8 cellular contexts compared by ENCODE assay signal in the genomic region with DNA sequence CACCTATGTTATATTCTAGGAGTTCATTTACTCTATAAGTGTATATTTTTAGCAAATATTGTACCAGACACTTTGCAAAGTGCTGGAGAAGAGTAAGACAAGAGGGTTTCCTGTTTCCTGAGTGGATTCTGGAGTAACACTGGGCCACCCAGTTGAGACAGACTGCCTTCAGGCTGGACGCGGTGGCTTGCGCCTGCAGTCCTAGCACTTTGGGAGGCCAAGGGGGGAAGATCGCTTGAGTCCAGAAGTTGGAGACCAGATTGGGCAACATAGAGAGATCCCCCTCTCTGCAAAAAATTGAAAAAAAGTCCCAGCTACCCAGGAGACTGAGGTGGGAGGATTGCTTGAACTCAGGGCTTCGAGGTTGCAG. TPM values are rescaled to one million over a fixed set of nuclear protein-coding genes. Genes with fewer than 3 reads are reported as not detected.
DNase-seq lines count a peak whose midpoint lies in the region; ATAC-seq and TF ChIP-seq lines count a peak whose summit lies in the region.

No MANE protein-coding gene starts in this region.

- peak overlapping the region; percentile 93 to 97 for H3K4me3 Mint-ChIP-seq in activated T-cell treated with anti-CD3 and anti-CD28 coated beads, Interleukin-2, amount 50 U/mL, for 72 hours

- TF ChIP-seq EP300 in transverse colon (IDR thresholded peaks at IDR 0.05; ENCODE audit: low read depth), result no peak

- intact Hi-C loops in transverse colon (cut with DNase I; ENCODE audit: low total_unique reads), result no loop called here

- peak overlapping the region; percentile 97 for H3K9ac ChIP-seq in adipocyte (ENCODE audit: low read length)

- H3K27ac Mint-ChIP-seq in activated T-cell treated with anti-CD3 and anti-CD28 coated beads, Interleukin-2, amount 50 U/mL, for 72 hours, result peak overlapping the region; percentile 74

- 75 to 88% methylated on average over 5 of the region's 5 CpGs for WGBS in lung, 2 donors
- 91 to 94% methylated on average over 5 of the region's 5 CpGs for WGBS in transverse colon (ENCODE audit: low coverage in 1 of 2), 2 donors

- H3K27me3 ChIP-seq in adipocyte (replicated peaks; ENCODE audit: control insufficient read depth, insufficient read depth, low read length) (no peaks in the 10 kb centered on the region), lung (ENCODE audit: control insufficient read depth, insufficient read depth) (no peaks in the 10 kb centered on the region), transverse colon (no peaks in the 10 kb centered on the region)

- no peak for DNase-seq in activated T-cell treated with anti-CD3 and anti-CD28 coated beads, Interleukin-2, amount 50 U/mL, for 72 hours
- no peak for DNase-seq in activated T-cell treated with anti-CD3 and anti-CD28 coated beads for 4 hours
- no peak for DNase-seq in adipocyte (ENCODE audit: low read depth)
- no peak for DNase-seq in lung (ENCODE audit: low spot score)
- no peak for DNase-seq in transverse colon
- DNase-seq in iPS-NIHi7 (ENCODE audit: extremely low spot score), result no peak
- DNase-seq in GM13976 (ENCODE audit: low spot score), result no peak
- DNase-seq in ACHN, result no peak

- H3K4me3 ChIP-seq in adipocyte (ENCODE audit: low read length) (peak overlapping the region; percentile 88), lung (peak overlapping the region; percentile 98), transverse colon (peak overlapping the region in 3 of 4 donors; percentile 68 to 83 (median 82))

- no peak for TF ChIP-seq POLR2A in transverse colon (IDR thresholded peaks at IDR 0.05)

- no peak for TF ChIP-seq CTCF in lung (IDR thresholded peaks at IDR 0.05; ENCODE audit: control extremely low read depth, extremely low read depth)
- no peak for TF ChIP-seq CTCF in transverse colon (IDR thresholded peaks at IDR 0.05)
- no peak for TF ChIP-seq CTCF in GM13976 (IDR thresholded peaks at IDR 0.05; ENCODE audit: borderline replicate concordance, control extremely low read depth, extremely low read depth, insufficient read depth, missing control alignments)

- peaks cover 2 to 15% of the 10 kb centered on the region in 2 donors for H3K36me3 Mint-ChIP-seq in activated T-cell treated with anti-CD3 and anti-CD28 coated beads, Interleukin-2, amount 50 U/mL, for 72 hours (ENCODE audit: insufficient read depth in 2 of 2)

- no peaks in the 10 kb centered on the region for H3K9me3 Mint-ChIP-seq in activated T-cell treated with anti-CD3 and anti-CD28 coated beads, Interleukin-2, amount 50 U/mL, for 72 hours

- H3K36me3 ChIP-seq in adipocyte (ENCODE audit: control insufficient read depth, insufficient read depth, low read length, severe bottlenecking) (peaks cover 27% of the 10 kb centered on the region), lung (ENCODE audit: control insufficient read depth in 2 of 2, insufficient read depth in 2 of 2, low read length in 2 of 2) (peaks cover 10 to 19% of the 10 kb centered on the region in 2 donors), transverse colon (peaks cover 0 to 26% (median 11%) of the 10 kb centered on the region in 4 donors)

- in situ Hi-C loops in transverse colon (cut with MboI; ENCODE audit: low pct_ligation_motif_present in 1 of 4, low pct_unique_long_range_greater_than_20kb in 1 of 4, low sequenced_read_pairs in 3 of 4), result no loop called here
- in situ Hi-C loops in GM13976 (cut with MboI; ENCODE audit: low sequenced_read_pairs, unreplicated experiment), result no loop called here
- in situ Hi-C loops in ACHN (cut with HindIII; ENCODE audit: low pct_ligation_motif_present, low pct_unique_long_range_greater_than_20kb, low sequenced_read_pairs), result no loop called here

- H3K27ac ChIP-seq in lung (ENCODE audit: low read depth in 1 of 2, low read length in 1 of 2), result peak overlapping the region in 1 of 2 donors; percentile 67
- peak overlapping the region; percentile 86 to 92 (median 89) for H3K27ac ChIP-seq in transverse colon

- H3K4me1 ChIP-seq in adipocyte (ENCODE audit: control insufficient read depth, insufficient read depth, low read length) (peaks cover 16% of the 10 kb centered on the region), lung (ENCODE audit: control insufficient read depth in 2 of 2, insufficient read depth in 2 of 2, low read length in 2 of 2) (peaks cover 4 to 7% of the 10 kb centered on the region in 2 donors), transverse colon (peaks cover 8 to 17% (median 9%) of the 10 kb centered on the region in 4 donors)

- ATAC-seq in activated T-cell treated with anti-CD3 and anti-CD28 coated beads, Interleukin-2, amount 50 U/mL, for 72 hours (replicated peaks in 1 of 2), result no peak
- ATAC-seq in lung (ENCODE audit: insufficient read depth, low FRiP score), result no peak

- peaks cover 48% of the 10 kb centered on the region for H3K4me1 Mint-ChIP-seq in activated T-cell treated with anti-CD3 and anti-CD28 coated beads, Interleukin-2, amount 50 U/mL, for 72 hours (ENCODE audit: low read depth)

- no peaks in the 10 kb centered on the region for H3K9me3 ChIP-seq in adipocyte (ENCODE audit: control insufficient read depth, low read length)
- H3K9me3 ChIP-seq in lung (ENCODE audit: control insufficient read depth in 2 of 2, insufficient read depth in 1 of 2, low read length in 1 of 2), result no peaks in the 10 kb centered on the region
- no peaks in the 10 kb centered on the region for H3K9me3 ChIP-seq in transverse colon

- no peaks in the 10 kb centered on the region for H3K27me3 Mint-ChIP-seq in activated T-cell treated with anti-CD3 and anti-CD28 coated beads, Interleukin-2, amount 50 U/mL, for 72 hours (ENCODE audit: low read depth)

RNA-seq across cellular contexts. Expression of a gene that starts 0.8 kb away (rescaled TPM):
- total RNA-seq in activated T-cell treated with anti-CD3 and anti-CD28 coated beads, Interleukin-2, amount 50 U/mL, for 72 hours, result 10 to 100 TPM; 32.4 to 35.6 TPM
- 10 to 100 TPM; 22.0 to 24.0 TPM for total RNA-seq in lung
- 1 to 10 TPM; 5.7 to 6.2 TPM for polyA plus RNA-seq in lung
- 10 to 100 TPM; 14.6 to 58.7 (median 18.1) TPM for total RNA-seq in transverse colon

RNA-seq across cellular contexts. Expression of a gene that starts 17.9 kb away (rescaled TPM):
- 1 to 10 TPM; 2.5 to 4.3 TPM for total RNA-seq in activated T-cell treated with anti-CD3 and anti-CD28 coated beads, Interleukin-2, amount 50 U/mL, for 72 hours
- total RNA-seq in lung (1 to 10 TPM in 1 of 2 donors, under 1 TPM in 1; 0.31 to 1.4 TPM), transverse colon (1 to 10 TPM in 1 of 4 donors, under 1 TPM in 1, not detected in 2; 0.68 to 1.6 TPM)
- polyA plus RNA-seq in lung, result 1 to 10 TPM in 1 of 2 donors, under 1 TPM in 1; 0.49 to 1.0 TPM

RNA-seq across cellular contexts. Expression of a gene that starts 57.5 kb away (rescaled TPM):
- 10 to 100 TPM; 87.8 to 94.1 TPM for total RNA-seq in activated T-cell treated with anti-CD3 and anti-CD28 coated beads, Interleukin-2, amount 50 U/mL, for 72 hours
- total RNA-seq in lung, result 100 to 1,000 TPM in 1 of 2 donors, 10 to 100 TPM in 1; 72.3 to 138 TPM
- 10 to 100 TPM; 41.3 to 50.1 TPM for polyA plus RNA-seq in lung
- total RNA-seq in transverse colon, result 100 to 1,000 TPM; 153 to 304 (median 226) TPM
